9 cellular contexts compared by ENCODE assay signal in genomic region chr20:48826064-48826463, GRCh38. TPM values are rescaled to one million over a fixed set of nuclear protein-coding genes. Genes with fewer than 3 reads are reported as not detected.
A peak's percentile ranks its signal among the peaks of the same experiment; 100 is the strongest.
DNase-seq lines count a peak whose midpoint lies in the region; ATAC-seq and TF ChIP-seq lines count a peak whose summit lies in the region.
"Had no signal": no experiment of that assay in that cellular context is flagged by ENCODE, and none has a peak within 500 bp of the region (broad histone marks: within the 10 kb centered on the region; RNA-seq: fewer than 3 reads in every experiment).

No MANE protein-coding gene starts in this region.

- no peak for TF ChIP-seq CTCF in activated CD8-positive, alpha-beta T cell treated with anti-CD3 and anti-CD28 coated beads for 36 hours (IDR thresholded peaks at IDR 0.05)

- no peaks in the 10 kb centered on the region for H3K9me3 Mint-ChIP-seq in activated CD8-positive, alpha-beta T cell treated with anti-CD3 and anti-CD28 coated beads for 36 hours
- H3K9me3 Mint-ChIP-seq in stimulated activated naive B cell treated with anti-CD40 and anti-IgM and Interleukin-4, amounts not matched to agents 10 μg/mL and 1 μg/mL and 100 μg/mL, for 72 hours, result no peaks in the 10 kb centered on the region

- POLR2A ChIA-PET in activated CD8-positive, alpha-beta T cell treated with anti-CD3 and anti-CD28 coated beads for 36 hours (lab: Charles Lee), result interaction anchor here (0.6 to 3.7 kb wide), 11 partner anchors 8 to 455 kb away, joined by 3 to 18 read pairs (median 4); no protein-coding TSS in a partner anchor

- no peaks in the 10 kb centered on the region for H3K27me3 Mint-ChIP-seq in activated CD8-positive, alpha-beta T cell treated with anti-CD3 and anti-CD28 coated beads for 36 hours
- H3K27me3 Mint-ChIP-seq in stimulated activated naive B cell treated with anti-CD40 and anti-IgM and Interleukin-4, amounts not matched to agents 10 μg/mL and 1 μg/mL and 100 μg/mL, for 72 hours, result no peaks in the 10 kb centered on the region

- H3K36me3 Mint-ChIP-seq in activated CD8-positive, alpha-beta T cell treated with anti-CD3 and anti-CD28 coated beads for 36 hours (ENCODE audit: low read depth), result peaks cover 37% of the 10 kb centered on the region
- H3K36me3 Mint-ChIP-seq in stimulated activated naive B cell treated with anti-CD40 and anti-IgM and Interleukin-4, amounts not matched to agents 10 μg/mL and 1 μg/mL and 100 μg/mL, for 72 hours, result peaks cover 0 to 4% of the 10 kb centered on the region in 2 donors

- DNase-seq in SIG-M5 treated with dmso at 0.1 percent for 504 hours (lab: John Stamatoyannopoulos, UW; ENCODE audit: unreplicated experiment) (peak; percentile 65), SIG-M5 (lab: John Stamatoyannopoulos, UW) (no peak), iPS DF 19.7 (ENCODE audit: low read depth, low spot score) (peak; percentile 65)
- DNase-seq in activated CD8-positive, alpha-beta T cell treated with anti-CD3 and anti-CD28 coated beads for 36 hours, result no peak
- DNase-seq in stimulated activated naive B cell treated with anti-CD40 and anti-IgM and Interleukin-4, amounts not matched to agents 10 μg/mL and 1 μg/mL and 100 μg/mL, for 72 hours, result no peak

- no peak for ATAC-seq in activated CD8-positive, alpha-beta T cell treated with anti-CD3 and anti-CD28 coated beads for 36 hours
- ATAC-seq in stimulated activated naive B cell treated with anti-CD40 and anti-IgM and Interleukin-4, amounts not matched to agents 10 μg/mL and 1 μg/mL and 100 μg/mL, for 72 hours (replicated peaks), result no peak
- no peak for ATAC-seq in HG02970 (IDR thresholded peaks at IDR 0.05; ENCODE audit: low FRiP score, unreplicated experiment)
- ATAC-seq in HG02678 (IDR thresholded peaks at IDR 0.05; ENCODE audit: unreplicated experiment), result no peak
- ATAC-seq in HG02884 (IDR thresholded peaks at IDR 0.05; ENCODE audit: unreplicated experiment), result no peak
- ATAC-seq: esophagus mucosa had no signal

- intact Hi-C loops in activated CD8-positive, alpha-beta T cell treated with anti-CD3 and anti-CD28 coated beads for 36 hours (cut with micrococcal nuclease), result loop anchor here (5.0 kb wide), 1 partner anchor 169 kb away; no protein-coding TSS in a partner anchor

- CTCF ChIA-PET in activated CD8-positive, alpha-beta T cell treated with anti-CD3 and anti-CD28 coated beads for 36 hours (lab: Charles Lee), result interaction anchor here (1.0 to 3.6 kb wide), 5 partner anchors 35 to 168 kb away, joined by 3 to 12 read pairs (median 7); partner anchors contain the start of gene ARFGEF2

- H3K4me1 Mint-ChIP-seq in activated CD8-positive, alpha-beta T cell treated with anti-CD3 and anti-CD28 coated beads for 36 hours (ENCODE audit: low read depth), result peaks cover 51% of the 10 kb centered on the region
- H3K4me1 Mint-ChIP-seq in stimulated activated naive B cell treated with anti-CD40 and anti-IgM and Interleukin-4, amounts not matched to agents 10 μg/mL and 1 μg/mL and 100 μg/mL, for 72 hours, result peaks cover 61 to 89% of the 10 kb centered on the region in 2 donors

- H3K27ac Mint-ChIP-seq in activated CD8-positive, alpha-beta T cell treated with anti-CD3 and anti-CD28 coated beads for 36 hours, result peak overlapping the region; percentile 98
- peak overlapping the region; percentile 91 for H3K27ac Mint-ChIP-seq in stimulated activated naive B cell treated with anti-CD40 and anti-IgM and Interleukin-4, amounts not matched to agents 10 μg/mL and 1 μg/mL and 100 μg/mL, for 72 hours

- peak overlapping the region; percentile 96 for H3K4me3 Mint-ChIP-seq in activated CD8-positive, alpha-beta T cell treated with anti-CD3 and anti-CD28 coated beads for 36 hours
- H3K4me3 Mint-ChIP-seq in stimulated activated naive B cell treated with anti-CD40 and anti-IgM and Interleukin-4, amounts not matched to agents 10 μg/mL and 1 μg/mL and 100 μg/mL, for 72 hours, result peak overlapping the region; percentile 98 to 99

RNA-seq across cellular contexts. Expression of gene PREX1, which starts 1.7 kb away (rescaled TPM):
- total RNA-seq in activated CD8-positive, alpha-beta T cell treated with anti-CD3 and anti-CD28 coated beads for 36 hours, result 10 to 100 TPM; 79.7 to 80.5 TPM

Comparison
In these comparisons a context has a peak if more than half of its experiments do, and no peak if none do; other contexts are left out.
1. DNase-seq: peak in SIG-M5 treated with dmso at 0.1 percent for 504 hours (single experiment) and iPS DF 19.7 (single experiment); none in SIG-M5 (single experiment), activated CD8-positive, alpha-beta T cell treated with anti-CD3 and anti-CD28 coated beads for 36 hours (single experiment) and stimulated activated naive B cell treated with anti-CD40 and anti-IgM and Interleukin-4, amounts not matched to agents 10 μg/mL and 1 μg/mL and 100 μg/mL, for 72 hours (single experiment).